In genomic region chr1:47434051-47434842, GRCh38 we compare ENCODE assay signal across 8 cellular contexts. TPM values are rescaled to one million over a fixed set of nuclear protein-coding genes. Genes with fewer than 3 reads are reported as not detected.
DNase-seq lines count a peak whose midpoint lies in the region; ATAC-seq and TF ChIP-seq lines count a peak whose summit lies in the region.

No MANE protein-coding gene starts in this region.

- H3K9me2 ChIP-seq in PC-3 (replicated peaks; ENCODE audit: low read length) = no peaks in the 10 kb centered on the region
- H3K9me2 ChIP-seq in neural cell (ENCODE audit: insufficient read depth, low read length) = no peaks in the 10 kb centered on the region

- H3K27me3 ChIP-seq in PC-3 (ENCODE audit: low read length) (no peaks in the 10 kb centered on the region), esophagus muscularis mucosa (peaks cover 10 to 99% (median 78%) of the 10 kb centered on the region in 4 donors), neural cell (ENCODE audit: insufficient read depth, low read depth, low read length) (peaks cover 88% of the 10 kb centered on the region)

- H3K27ac ChIP-seq in PC-3 (ENCODE audit: low read length) (no peak overlapping the region), esophagus muscularis mucosa (replicated peaks in 1 of 4) (no peak overlapping the region), neural cell (ENCODE audit: low read length) (no peak overlapping the region)

- POLR2A ChIA-PET in PC-3 (lab: Charles Lee; ENCODE audit: unreplicated experiment) = no interaction called here

- intact Hi-C loops in PC-3 (cut with micrococcal nuclease) = loop anchor here (10.0 kb wide), 1 partner anchor 131 kb away; no protein-coding TSS in a partner anchor
- intact Hi-C loops in esophagus muscularis mucosa (cut with DNase I) = loop anchor here (5.0 kb wide), 1 partner anchor 293 kb away; no protein-coding TSS in a partner anchor

- H3F3A ChIP-seq in PC-3 (ENCODE audit: low read length, unreplicated experiment) (no peaks in the 10 kb centered on the region), neural cell (ENCODE audit: insufficient read depth, low read length, poor library complexity, severe bottlenecking) (no peaks in the 10 kb centered on the region)

- H3K9ac ChIP-seq in PC-3 (ENCODE audit: low read length) = no peak overlapping the region
- no peak overlapping the region for H3K9ac ChIP-seq in neural cell (ENCODE audit: low read length)

- peak overlapping the region; percentile 57 for H2AFZ ChIP-seq in PC-3 (ENCODE audit: low read length)
- no peak overlapping the region for H2AFZ ChIP-seq in neural cell (ENCODE audit: low read depth, low read length)

- TF ChIP-seq POLR2A in esophagus muscularis mucosa (IDR thresholded peaks at IDR 0.05; ENCODE audit: low read depth) = no peak

- no peaks in the 10 kb centered on the region for H3K36me3 ChIP-seq in PC-3 (ENCODE audit: low read depth, low read length)
- H3K36me3 ChIP-seq in esophagus muscularis mucosa = no peaks in the 10 kb centered on the region
- H3K36me3 ChIP-seq in neural cell (ENCODE audit: insufficient read depth, low read length) = no peaks in the 10 kb centered on the region

- WGBS in esophagus muscularis mucosa = 11% methylated on average over 42 of the region's 51 CpGs

- CTCF ChIA-PET in PC-3 (lab: Charles Lee) = interaction anchor here (0.6 to 2.3 kb wide), 3 partner anchors 161 to 292 kb away, joined by 4 to 11 read pairs (median 4); no protein-coding TSS in a partner anchor

- no peaks in the 10 kb centered on the region for H4K20me1 ChIP-seq in PC-3 (ENCODE audit: low read length)
- H4K20me1 ChIP-seq in neural cell (ENCODE audit: insufficient read depth) = no peaks in the 10 kb centered on the region

- peak; percentile 70 for DNase-seq in Ammon's horn (ENCODE audit: low spot score)
- DNase-seq in PC-3 = peak; percentile 56
- DNase-seq in esophagus muscularis mucosa (ENCODE audit: extremely low spot score) = no peak
- DNase-seq in AML-193 (lab: John Stamatoyannopoulos, UW) = no peak
- no peak for DNase-seq in NCI-H146 (lab: John Stamatoyannopoulos, UW)
- no peak for DNase-seq in SKM-1 treated with dmso at 0.1 percent for 144 hours (lab: John Stamatoyannopoulos, UW; ENCODE audit: unreplicated experiment)
- DNase-seq in activated CD4-positive, alpha-beta T cell treated with anti-CD3 and anti-CD28 coated beads, Interleukin-2, amount 50 U/mL, for 48 hours = no peak

- H3K4me2 ChIP-seq in PC-3 (ENCODE audit: low read length) (peak overlapping the region; percentile 71), neural cell (ENCODE audit: low read length) (no peak overlapping the region)

- TF ChIP-seq RAD21 in neural cell (conservative IDR thresholded peaks at IDR 0.05) = no peak

- H3K4me1 ChIP-seq in PC-3 (ENCODE audit: insufficient read depth, low read length) (peaks cover 12% of the 10 kb centered on the region; the same call in 1 of the 2 replicates), esophagus muscularis mucosa (peaks cover 42 to 71% (median 69%) of the 10 kb centered on the region in 4 donors)

- no peaks in the 10 kb centered on the region for H3K79me2 ChIP-seq in PC-3 (ENCODE audit: low read length)
- H3K79me2 ChIP-seq in neural cell (replicated peaks; ENCODE audit: insufficient read depth, low read length) = no peaks in the 10 kb centered on the region

- BruUV-seq in PC-3 (replicated peaks; lab: Mats Ljungman, UMichigan) = no TSS peak

- peak overlapping the region; percentile 20 for H3K4me3 ChIP-seq in PC-3 (ENCODE audit: low read length)
- peak overlapping the region; percentile 2 to 39 (median 26) for H3K4me3 ChIP-seq in esophagus muscularis mucosa
- no peak overlapping the region for H3K4me3 ChIP-seq in neural cell (ENCODE audit: low read length)

- H3K9me3 ChIP-seq in PC-3 (ENCODE audit: low read length) (no peaks in the 10 kb centered on the region), esophagus muscularis mucosa (no peaks in the 10 kb centered on the region), neural cell (ENCODE audit: low read length) (no peaks in the 10 kb centered on the region)

- TF ChIP-seq EP300 in esophagus muscularis mucosa (IDR thresholded peaks at IDR 0.05) = no peak
- TF ChIP-seq EP300 in neural cell (conservative IDR thresholded peaks at IDR 0.05; ENCODE audit: poor library complexity, severe bottlenecking) = no peak

- TF ChIP-seq CTCF in PC-3 (conservative IDR thresholded peaks at IDR 0.05; ENCODE audit: low read depth, low read length) (no peak), esophagus muscularis mucosa (IDR thresholded peaks at IDR 0.05) (no peak), neural cell (IDR thresholded peaks at IDR 0.05; ENCODE audit: poor library complexity, severe bottlenecking) (no peak)

- ATAC-seq in PC-3 = no peak

TF ChIP-seq in neural cell, 6 proteins besides CTCF, POLR2A, EP300 and RAD21:
- TF ChIP-seq POLR2AphosphoS5 (IDR thresholded peaks at IDR 0.05) = peak; percentile 16
- no peak for TF ChIP-seq EZH2 (IDR thresholded peaks at IDR 0.05; ENCODE audit: borderline replicate concordance, insufficient read depth, low read length, poor library complexity, severe bottlenecking)

RNA-seq across cellular contexts. Expression of gene FOXD2, which starts 3.6 kb away (rescaled TPM):
- 0.80 and 0.86 TPM in 2 replicates for total RNA-seq in PC-3 (2014; rRNA removed)
- under 1 TPM in 3 of 4 donors, not detected in 1; under 0.01 to 0.57 (median 0.19) TPM for total RNA-seq in esophagus muscularis mucosa
- polyA plus RNA-seq in neural cell = 0.06 TPM in 1 of 2 replicates, not detected in the other
- polyA minus RNA-seq in neural cell = not detected in 2 replicates

RNA-seq across cellular contexts. Expression of gene FOXE3, which starts 18.2 kb away (rescaled TPM):
- total RNA-seq in PC-3 (2014; rRNA removed) (not detected in 2 replicates), esophagus muscularis mucosa (not detected)
- polyA plus RNA-seq in neural cell = 0.18 TPM in 1 of 2 replicates, not detected in the other
- polyA minus RNA-seq in neural cell = 0.23 TPM in 1 of 2 replicates, not detected in the other

Comparison
In these comparisons a context has a peak if more than half of its experiments do, and no peak if none do; other contexts are left out.
1. DNase-seq: peak in Ammon's horn (single experiment) and PC-3 (single experiment); none in esophagus muscularis mucosa (single experiment), AML-193 (0 of 2), NCI-H146 (single experiment), SKM-1 treated with dmso at 0.1 percent for 144 hours (single experiment) and activated CD4-positive, alpha-beta T cell treated with anti-CD3 and anti-CD28 coated beads, Interleukin-2, amount 50 U/mL, for 48 hours (0 of 2).